Comparison of ENCODE assay signal across 13 cellular contexts in the genomic region with DNA sequence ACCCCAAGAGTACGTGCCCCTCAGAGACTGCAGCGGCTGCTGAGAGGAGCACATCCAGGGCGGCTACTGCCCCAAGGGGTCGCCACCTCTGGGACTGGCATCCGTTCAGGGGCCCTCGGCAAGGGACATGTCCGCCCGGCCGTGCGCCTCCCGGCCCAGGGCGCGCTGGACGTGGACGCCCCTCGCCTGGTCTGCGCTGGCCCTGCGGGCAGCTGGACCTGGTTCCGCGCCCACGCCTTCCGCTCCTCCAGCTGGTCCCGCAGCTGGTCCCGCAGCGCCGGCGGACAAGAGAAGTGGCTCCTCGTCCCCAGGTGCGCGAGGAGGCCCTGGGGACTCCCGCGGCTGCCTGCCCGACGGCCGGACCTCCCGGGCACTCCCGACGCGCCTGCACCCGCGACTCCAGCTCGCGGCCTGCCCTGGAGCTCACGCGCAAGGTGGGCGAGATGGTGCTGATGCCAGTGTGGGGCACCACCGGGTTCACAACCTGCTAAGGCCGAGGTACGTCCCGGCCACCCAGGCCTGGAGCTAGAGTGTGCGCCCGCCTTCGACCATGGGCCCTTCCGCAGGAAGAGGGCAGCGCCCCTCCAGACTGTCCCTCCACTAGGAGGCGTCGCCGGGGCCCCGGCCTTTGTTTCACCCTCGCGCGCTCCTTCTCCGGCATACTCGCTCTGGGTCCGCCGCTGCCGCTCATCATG. TPM values are rescaled to one million over a fixed set of nuclear protein-coding genes. Genes with fewer than 3 reads are reported as not detected.
DNase-seq lines count a peak whose midpoint lies in the region; ATAC-seq and TF ChIP-seq lines count a peak whose summit lies in the region.
"Had no signal": no experiment of that assay in that cellular context is flagged by ENCODE, and none has a peak within 500 bp of the region (broad histone marks: within the 10 kb centered on the region; RNA-seq: fewer than 3 reads in every experiment).

No MANE protein-coding gene starts in this region.

- H3K4me1 ChIP-seq in cardiac muscle cell (ENCODE audit: low read depth): no peaks in the 10 kb centered on the region
- H3K4me1 ChIP-seq in rectal smooth muscle tissue (ENCODE audit: control insufficient read depth, insufficient read depth, low read length): no peaks in the 10 kb centered on the region

- no peak overlapping the region for H3K9ac ChIP-seq in rectal smooth muscle tissue (ENCODE audit: low read length)
- H3K9ac ChIP-seq: KMS-11 had no signal

- peak overlapping the region; percentile 25 to 79 for H3K4me3 Mint-ChIP-seq in CD14-positive monocyte
- H3K4me3 Mint-ChIP-seq in activated T-cell treated with anti-CD3 and anti-CD28 coated beads, Interleukin-2, amount 50 U/mL, for 24 hours: peak overlapping the region; percentile 70

- H3K27me3 ChIP-seq in cardiac muscle cell (no peaks in the 10 kb centered on the region), rectal smooth muscle tissue (ENCODE audit: control insufficient read depth, insufficient read depth, low read length) (peaks cover 6% of the 10 kb centered on the region)

- no peaks in the 10 kb centered on the region for H3K36me3 Mint-ChIP-seq in CD14-positive monocyte
- peaks cover 4% of the 10 kb centered on the region for H3K36me3 Mint-ChIP-seq in activated T-cell treated with anti-CD3 and anti-CD28 coated beads, Interleukin-2, amount 50 U/mL, for 24 hours (ENCODE audit: low read depth)

- DNase-seq in CD14-positive monocyte (ENCODE audit: low spot score) (no peak), cardiac muscle cell (ENCODE audit: low read depth in 1 of 2, low spot score in 1 of 2) (no peak), NCI-H1436 treated with DMSO at 0.1 percent for 48 hours (lab: John Stamatoyannopoulos, UW) (no peak), 8988T (no peak)
- peak; percentile 68 for DNase-seq in activated T-cell treated with anti-CD3 and anti-CD28 coated beads, Interleukin-2, amount 50 U/mL, for 24 hours
- DNase-seq: NCI-H524, SW 1271 had no signal

- H3K4me3 ChIP-seq in cardiac muscle cell: no peak overlapping the region
- H3K4me3 ChIP-seq in rectal smooth muscle tissue (ENCODE audit: low read length): peak overlapping the region; percentile 36

- H3K9me3 Mint-ChIP-seq in CD14-positive monocyte: peaks cover 10 to 35% (median 27%) of the 10 kb centered on the region in 7 donors
- peaks cover 8% of the 10 kb centered on the region for H3K9me3 Mint-ChIP-seq in activated T-cell treated with anti-CD3 and anti-CD28 coated beads, Interleukin-2, amount 50 U/mL, for 24 hours

- no peak overlapping the region for H3K27ac Mint-ChIP-seq in CD14-positive monocyte
- no peak overlapping the region for H3K27ac Mint-ChIP-seq in activated T-cell treated with anti-CD3 and anti-CD28 coated beads, Interleukin-2, amount 50 U/mL, for 24 hours
- H3K27ac Mint-ChIP-seq: progenitor cell of endocrine pancreas had no signal

- H3K9me3 ChIP-seq in cardiac muscle cell (ENCODE audit: low read depth): no peaks in the 10 kb centered on the region

- H3K27me3 Mint-ChIP-seq in CD14-positive monocyte (ENCODE audit: low read depth in 3 of 3): peaks cover 31 to 57% (median 42%) of the 10 kb centered on the region in 3 donors
- H3K27me3 Mint-ChIP-seq in activated T-cell treated with anti-CD3 and anti-CD28 coated beads, Interleukin-2, amount 50 U/mL, for 24 hours: no peaks in the 10 kb centered on the region

- H3K36me3 ChIP-seq in cardiac muscle cell (no peaks in the 10 kb centered on the region), rectal smooth muscle tissue (ENCODE audit: control insufficient read depth, insufficient read depth, low read length) (no peaks in the 10 kb centered on the region)

- no peak for ATAC-seq in HG03439 (IDR thresholded peaks at IDR 0.05; ENCODE audit: unreplicated experiment)
- ATAC-seq in GM18519 (IDR thresholded peaks at IDR 0.05; ENCODE audit: low FRiP score, unreplicated experiment): no peak

- intact Hi-C loops in CD14-positive monocyte (cut with micrococcal nuclease): no loop called here

- no peak overlapping the region for H3K27ac ChIP-seq in cardiac muscle cell
- H3K27ac ChIP-seq in rectal smooth muscle tissue (ENCODE audit: low read depth, low read length): no peak overlapping the region
- H3K27ac ChIP-seq: KMS-11 had no signal

- TF ChIP-seq CTCF in CD14-positive monocyte (IDR thresholded peaks at IDR 0.05) (peak; percentile 27), cardiac muscle cell (IDR thresholded peaks at IDR 0.05; ENCODE audit: low read depth, low read length) (peak; percentile 29)

- H3K4me1 Mint-ChIP-seq in CD14-positive monocyte: peaks cover 2% of the 10 kb centered on the region
- peaks cover 11% of the 10 kb centered on the region for H3K4me1 Mint-ChIP-seq in activated T-cell treated with anti-CD3 and anti-CD28 coated beads, Interleukin-2, amount 50 U/mL, for 24 hours (ENCODE audit: low read depth)

RNA-seq across cellular contexts. Expression of gene GP9, which starts 14.4 kb away (rescaled TPM):
- polyA plus RNA-seq in CD14-positive monocyte: 1 to 10 TPM in 1 of 2 donors, under 1 TPM in 1; 0.74 to 2.7 TPM
- total RNA-seq in cardiac muscle cell: not detected in 2 replicates
- not detected in 2 replicates for polyA plus RNA-seq in cardiac muscle cell
- total RNA-seq: glomerular endothelial cell, progenitor cell of endocrine pancreas had no signal

RNA-seq across cellular contexts. Expression of gene EFCC1, which starts 45.1 kb away (rescaled TPM):
- under 1 TPM; 0.11 to 0.15 TPM for polyA plus RNA-seq in CD14-positive monocyte
- total RNA-seq in cardiac muscle cell: 0.11 TPM in 1 of 2 replicates, not detected in the other
- polyA plus RNA-seq in cardiac muscle cell: 0.07 TPM in 1 of 2 replicates, not detected in the other

RNA-seq across cellular contexts. Expression of gene CFAP92, which starts 52.3 kb away (rescaled TPM):
- polyA plus RNA-seq in CD14-positive monocyte: under 1 TPM; 0.19 to 0.50 TPM
- total RNA-seq in cardiac muscle cell: 0.53 and 0.60 TPM in 2 replicates
- 0.57 and 0.95 TPM in 2 replicates for polyA plus RNA-seq in cardiac muscle cell
